Comparison of ENCODE assay signal across 2 cellular contexts in genomic region chr19:10820173-10820572, GRCh38.
A peak's percentile ranks its signal among the peaks of the same experiment; 100 is the strongest.
TF ChIP-seq lines count a peak whose summit lies in the region.

No MANE protein-coding gene starts in this region.

TF ChIP-seq in IMR-90, 13 proteins besides CTCF, POLR2A, EP300 and RAD21:
- TF ChIP-seq ELK1 (IDR thresholded peaks at IDR 0.05; ENCODE audit: borderline replicate concordance, low read depth, low read length) (no peak), CEBPB (IDR thresholded peaks at IDR 0.05; ENCODE audit: low read depth, low read length) (no peak), SMC3 (IDR thresholded peaks at IDR 0.05; ENCODE audit: low read depth, low read length) (peak; percentile 24; the same call in 1 of the 2 replicates)

TF ChIP-seq in GM12878, 131 proteins besides CTCF, POLR2A, EP300 and RAD21:
- TF ChIP-seq SMC3 (IDR thresholded peaks at IDR 0.05; ENCODE audit: borderline replicate concordance, low read length): peak; percentile 31; the same call in 1 of the 2 replicates
- TF ChIP-seq CREB1 (IDR thresholded peaks at IDR 0.05; ENCODE audit: low read depth): no peak
